Comparison of ENCODE assay signal across 1 cellular context in genomic region chr4:12588572-12588971, GRCh38.
TF ChIP-seq lines count a peak whose summit lies in the region.

No MANE protein-coding gene starts in this region.

TF ChIP-seq in GM23338, 12 proteins besides CTCF, POLR2A, EP300 and RAD21 (continued from another document):
- TF ChIP-seq ZNF114 (CRISPR knock-in tag; IDR thresholded peaks at IDR 0.05) (no peak), NANOG (IDR thresholded peaks at IDR 0.05; ENCODE audit: borderline replicate concordance) (no peak)
